1 cellular context compared by ENCODE assay signal in the genomic region with DNA sequence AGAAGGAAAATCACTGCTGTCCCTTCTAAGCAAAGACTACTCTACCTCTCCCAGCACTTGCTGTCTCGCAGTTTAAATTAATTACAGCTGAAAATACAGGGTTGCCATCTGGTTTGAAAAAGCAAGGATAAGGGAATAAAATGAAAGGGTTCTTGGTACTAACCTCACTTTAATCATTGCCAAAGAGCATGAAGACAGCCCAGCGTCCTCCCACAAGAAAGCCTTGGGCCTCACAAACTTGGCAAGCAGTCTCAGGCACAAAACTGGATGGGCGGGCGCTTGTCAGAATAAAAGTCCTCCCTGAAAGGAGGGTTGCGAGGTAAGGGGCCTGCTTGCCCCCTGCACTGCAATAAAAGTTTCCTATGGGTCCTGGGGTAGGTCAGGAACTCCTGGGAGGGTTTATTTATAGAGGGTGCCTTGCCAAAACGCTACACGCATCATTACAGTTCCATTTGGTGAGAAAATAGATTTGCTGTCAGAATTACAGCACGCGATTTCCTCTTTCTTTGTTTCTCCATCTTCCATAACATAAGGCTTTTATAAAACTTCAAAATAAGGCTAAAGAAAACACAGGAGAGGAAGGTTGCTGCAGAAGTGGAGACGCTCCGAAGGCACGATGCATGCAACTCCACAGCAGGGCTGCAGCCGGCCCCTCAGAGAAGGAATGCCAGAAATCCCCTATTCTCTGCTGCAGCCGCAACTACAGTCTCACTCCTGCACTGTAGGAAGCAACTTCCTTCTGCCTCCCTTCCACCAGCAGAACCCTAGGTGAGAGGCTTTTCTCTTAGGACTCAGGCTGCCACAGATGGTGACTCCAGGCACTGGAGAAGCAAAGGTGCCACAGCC.
A peak's percentile ranks its signal among the peaks of the same experiment; 100 is the strongest.
TF ChIP-seq lines count a peak whose summit lies in the region.

No MANE protein-coding gene starts in this region.

TF ChIP-seq in HEK293, 187 proteins besides CTCF, POLR2A, EP300 and RAD21 (continued from another document and continues in another):
- TF ChIP-seq, protein P1, sequence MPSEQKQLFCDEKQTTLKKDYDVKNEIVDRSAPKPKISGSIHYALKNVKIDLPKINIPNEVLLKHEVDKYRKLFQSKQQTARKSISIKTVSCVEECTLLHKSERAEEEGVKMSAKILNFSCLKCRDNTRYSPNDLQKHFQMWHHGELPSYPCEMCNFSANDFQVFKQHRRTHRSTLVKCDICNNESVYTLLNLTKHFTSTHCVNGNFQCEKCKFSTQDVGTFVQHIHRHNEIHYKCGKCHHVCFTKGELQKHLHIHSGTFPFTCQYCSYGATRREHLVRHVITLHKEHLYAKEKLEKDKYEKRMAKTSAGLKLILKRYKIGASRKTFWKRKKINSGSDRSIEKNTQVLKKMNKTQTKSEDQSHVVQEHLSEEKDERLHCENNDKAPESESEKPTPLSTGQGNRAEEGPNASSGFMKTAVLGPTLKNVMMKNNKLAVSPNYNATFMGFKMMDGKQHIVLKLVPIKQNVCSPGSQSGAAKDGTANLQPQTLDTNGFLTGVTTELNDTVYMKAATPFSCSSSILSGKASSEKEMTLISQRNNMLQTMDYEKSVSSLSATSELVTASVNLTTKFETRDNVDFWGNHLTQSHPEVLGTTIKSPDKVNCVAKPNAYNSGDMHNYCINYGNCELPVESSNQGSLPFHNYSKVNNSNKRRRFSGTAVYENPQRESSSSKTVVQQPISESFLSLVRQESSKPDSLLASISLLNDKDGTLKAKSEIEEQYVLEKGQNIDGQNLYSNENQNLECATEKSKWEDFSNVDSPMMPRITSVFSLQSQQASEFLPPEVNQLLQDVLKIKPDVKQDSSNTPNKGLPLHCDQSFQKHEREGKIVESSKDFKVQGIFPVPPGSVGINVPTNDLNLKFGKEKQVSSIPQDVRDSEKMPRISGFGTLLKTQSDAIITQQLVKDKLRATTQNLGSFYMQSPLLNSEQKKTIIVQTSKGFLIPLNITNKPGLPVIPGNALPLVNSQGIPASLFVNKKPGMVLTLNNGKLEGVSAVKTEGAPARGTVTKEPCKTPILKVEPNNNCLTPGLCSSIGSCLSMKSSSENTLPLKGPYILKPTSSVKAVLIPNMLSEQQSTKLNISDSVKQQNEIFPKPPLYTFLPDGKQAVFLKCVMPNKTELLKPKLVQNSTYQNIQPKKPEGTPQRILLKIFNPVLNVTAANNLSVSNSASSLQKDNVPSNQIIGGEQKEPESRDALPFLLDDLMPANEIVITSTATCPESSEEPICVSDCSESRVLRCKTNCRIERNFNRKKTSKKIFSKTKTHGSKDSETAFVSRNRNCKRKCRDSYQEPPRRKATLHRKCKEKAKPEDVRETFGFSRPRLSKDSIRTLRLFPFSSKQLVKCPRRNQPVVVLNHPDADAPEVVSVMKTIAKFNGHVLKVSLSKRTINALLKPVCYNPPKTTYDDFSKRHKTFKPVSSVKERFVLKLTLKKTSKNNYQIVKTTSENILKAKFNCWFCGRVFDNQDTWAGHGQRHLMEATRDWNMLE (tag by site-specific recombination; conservative IDR thresholded peaks at IDR 0.05; ENCODE audit: low read depth), result 0 out of 2 replicates have a peak, but pooled peaks have one; percentile 32
- TF ChIP-seq ZFP69B (tag by site-specific recombination; IDR thresholded peaks at IDR 0.05) (peak; percentile 48; the same call in 1 of the 2 replicates), ZFHX2 (tag by site-specific recombination; conservative IDR thresholded peaks at IDR 0.05) (peak; percentile 51), GLIS2 (tag by site-specific recombination; IDR thresholded peaks at IDR 0.05) (peak; percentile 78), ZNF837 (tag by site-specific recombination; IDR thresholded peaks at IDR 0.05) (no peak), SCRT2 (tag by site-specific recombination; IDR thresholded peaks at IDR 0.05) (no peak; the same call in 1 of the 2 replicates), ZNF24 (tag by site-specific recombination; IDR thresholded peaks at IDR 0.05) (peak; percentile 53; the same call in 1 of the 2 replicates), TRIM28 (IDR thresholded peaks at IDR 0.05; ENCODE audit: borderline replicate concordance, low read length) (peak; percentile 40; the same call in 1 of the 2 replicates), ZNF423 (tag by site-specific recombination; IDR thresholded peaks at IDR 0.05) (peak; percentile 87), ZNF610 (tag by site-specific recombination; IDR thresholded peaks at IDR 0.05; ENCODE audit: borderline replicate concordance) (peak; percentile 27; the same call in 1 of the 2 replicates), ZNF768 (tag by site-specific recombination; IDR thresholded peaks at IDR 0.05) (no peak), ZBTB8A (tag by site-specific recombination; IDR thresholded peaks at IDR 0.05) (peak; percentile 70), ZNF184 (tag by site-specific recombination; IDR thresholded peaks at IDR 0.05) (no peak), ZXDB (tag by site-specific recombination; IDR thresholded peaks at IDR 0.05) (peak; percentile 65), KLF8 (tag by site-specific recombination; IDR thresholded peaks at IDR 0.05) (peak; percentile 60; the same call in 1 of the 2 replicates), ZNF248 (tag by site-specific recombination; IDR thresholded peaks at IDR 0.05) (no peak), SCRT1 (tag by site-specific recombination; IDR thresholded peaks at IDR 0.05; ENCODE audit: borderline replicate concordance) (0 out of 2 replicates have a peak, but pooled peaks have one; percentile 8), ZNF558 (tag by site-specific recombination; IDR thresholded peaks at IDR 0.05) (peak; percentile 36; the same call in 1 of the 2 replicates), MZF1 (tag by site-specific recombination; IDR thresholded peaks at IDR 0.05; ENCODE audit: borderline replicate concordance) (peak; percentile 55; the same call in 1 of the 2 replicates), ZNF138 (tag by site-specific recombination; IDR thresholded peaks at IDR 0.05; ENCODE audit: borderline replicate concordance) (no peak), ZNF629 (tag by site-specific recombination; IDR thresholded peaks at IDR 0.05) (peak; percentile 28; the same call in 1 of the 2 replicates)
- TF ChIP-seq, protein P2, sequence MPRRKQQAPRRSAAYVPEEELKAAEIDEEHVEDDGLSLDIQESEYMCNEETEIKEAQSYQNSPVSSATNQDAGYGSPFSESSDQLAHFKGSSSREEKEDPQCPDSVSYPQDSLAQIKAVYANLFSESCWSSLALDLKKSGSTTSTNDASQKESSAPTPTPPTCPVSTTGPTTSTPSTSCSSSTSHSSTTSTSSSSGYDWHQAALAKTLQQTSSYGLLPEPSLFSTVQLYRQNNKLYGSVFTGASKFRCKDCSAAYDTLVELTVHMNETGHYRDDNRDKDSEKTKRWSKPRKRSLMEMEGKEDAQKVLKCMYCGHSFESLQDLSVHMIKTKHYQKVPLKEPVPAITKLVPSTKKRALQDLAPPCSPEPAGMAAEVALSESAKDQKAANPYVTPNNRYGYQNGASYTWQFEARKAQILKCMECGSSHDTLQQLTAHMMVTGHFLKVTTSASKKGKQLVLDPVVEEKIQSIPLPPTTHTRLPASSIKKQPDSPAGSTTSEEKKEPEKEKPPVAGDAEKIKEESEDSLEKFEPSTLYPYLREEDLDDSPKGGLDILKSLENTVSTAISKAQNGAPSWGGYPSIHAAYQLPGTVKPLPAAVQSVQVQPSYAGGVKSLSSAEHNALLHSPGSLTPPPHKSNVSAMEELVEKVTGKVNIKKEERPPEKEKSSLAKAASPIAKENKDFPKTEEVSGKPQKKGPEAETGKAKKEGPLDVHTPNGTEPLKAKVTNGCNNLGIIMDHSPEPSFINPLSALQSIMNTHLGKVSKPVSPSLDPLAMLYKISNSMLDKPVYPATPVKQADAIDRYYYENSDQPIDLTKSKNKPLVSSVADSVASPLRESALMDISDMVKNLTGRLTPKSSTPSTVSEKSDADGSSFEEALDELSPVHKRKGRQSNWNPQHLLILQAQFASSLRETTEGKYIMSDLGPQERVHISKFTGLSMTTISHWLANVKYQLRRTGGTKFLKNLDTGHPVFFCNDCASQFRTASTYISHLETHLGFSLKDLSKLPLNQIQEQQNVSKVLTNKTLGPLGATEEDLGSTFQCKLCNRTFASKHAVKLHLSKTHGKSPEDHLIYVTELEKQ (tag by site-specific recombination; IDR thresholded peaks at IDR 0.05; ENCODE audit: borderline replicate concordance), result 0 out of 2 replicates have a peak, but pooled peaks have one; percentile 11
- TF ChIP-seq, protein P3, sequence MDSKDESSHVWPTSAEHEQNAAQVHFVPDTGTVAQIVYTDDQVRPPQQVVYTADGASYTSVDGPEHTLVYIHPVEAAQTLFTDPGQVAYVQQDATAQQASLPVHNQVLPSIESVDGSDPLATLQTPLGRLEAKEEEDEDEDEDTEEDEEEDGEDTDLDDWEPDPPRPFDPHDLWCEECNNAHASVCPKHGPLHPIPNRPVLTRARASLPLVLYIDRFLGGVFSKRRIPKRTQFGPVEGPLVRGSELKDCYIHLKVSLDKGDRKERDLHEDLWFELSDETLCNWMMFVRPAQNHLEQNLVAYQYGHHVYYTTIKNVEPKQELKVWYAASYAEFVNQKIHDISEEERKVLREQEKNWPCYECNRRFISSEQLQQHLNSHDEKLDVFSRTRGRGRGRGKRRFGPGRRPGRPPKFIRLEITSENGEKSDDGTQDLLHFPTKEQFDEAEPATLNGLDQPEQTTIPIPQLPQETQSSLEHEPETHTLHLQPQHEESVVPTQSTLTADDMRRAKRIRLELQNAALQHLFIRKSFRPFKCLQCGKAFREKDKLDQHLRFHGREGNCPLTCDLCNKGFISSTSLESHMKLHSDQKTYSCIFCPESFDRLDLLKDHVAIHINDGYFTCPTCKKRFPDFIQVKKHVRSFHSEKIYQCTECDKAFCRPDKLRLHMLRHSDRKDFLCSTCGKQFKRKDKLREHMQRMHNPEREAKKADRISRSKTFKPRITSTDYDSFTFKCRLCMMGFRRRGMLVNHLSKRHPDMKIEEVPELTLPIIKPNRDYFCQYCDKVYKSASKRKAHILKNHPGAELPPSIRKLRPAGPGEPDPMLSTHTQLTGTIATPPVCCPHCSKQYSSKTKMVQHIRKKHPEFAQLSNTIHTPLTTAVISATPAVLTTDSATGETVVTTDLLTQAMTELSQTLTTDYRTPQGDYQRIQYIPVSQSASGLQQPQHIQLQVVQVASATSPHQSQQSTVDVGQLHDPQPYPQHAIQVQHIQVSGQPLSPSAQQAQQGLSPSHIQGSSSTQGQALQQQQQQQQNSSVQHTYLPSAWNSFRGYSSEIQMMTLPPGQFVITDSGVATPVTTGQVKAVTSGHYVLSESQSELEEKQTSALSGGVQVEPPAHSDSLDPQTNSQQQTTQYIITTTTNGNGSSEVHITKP (tag by site-specific recombination; IDR thresholded peaks at IDR 0.05), result peak; percentile 71
- TF ChIP-seq, protein P4, sequence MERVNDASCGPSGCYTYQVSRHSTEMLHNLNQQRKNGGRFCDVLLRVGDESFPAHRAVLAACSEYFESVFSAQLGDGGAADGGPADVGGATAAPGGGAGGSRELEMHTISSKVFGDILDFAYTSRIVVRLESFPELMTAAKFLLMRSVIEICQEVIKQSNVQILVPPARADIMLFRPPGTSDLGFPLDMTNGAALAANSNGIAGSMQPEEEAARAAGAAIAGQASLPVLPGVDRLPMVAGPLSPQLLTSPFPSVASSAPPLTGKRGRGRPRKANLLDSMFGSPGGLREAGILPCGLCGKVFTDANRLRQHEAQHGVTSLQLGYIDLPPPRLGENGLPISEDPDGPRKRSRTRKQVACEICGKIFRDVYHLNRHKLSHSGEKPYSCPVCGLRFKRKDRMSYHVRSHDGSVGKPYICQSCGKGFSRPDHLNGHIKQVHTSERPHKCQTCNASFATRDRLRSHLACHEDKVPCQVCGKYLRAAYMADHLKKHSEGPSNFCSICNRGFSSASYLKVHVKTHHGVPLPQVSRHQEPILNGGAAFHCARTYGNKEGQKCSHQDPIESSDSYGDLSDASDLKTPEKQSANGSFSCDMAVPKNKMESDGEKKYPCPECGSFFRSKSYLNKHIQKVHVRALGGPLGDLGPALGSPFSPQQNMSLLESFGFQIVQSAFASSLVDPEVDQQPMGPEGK (tag by site-specific recombination; IDR thresholded peaks at IDR 0.05), result peak; percentile 77
- TF ChIP-seq, protein P5, sequence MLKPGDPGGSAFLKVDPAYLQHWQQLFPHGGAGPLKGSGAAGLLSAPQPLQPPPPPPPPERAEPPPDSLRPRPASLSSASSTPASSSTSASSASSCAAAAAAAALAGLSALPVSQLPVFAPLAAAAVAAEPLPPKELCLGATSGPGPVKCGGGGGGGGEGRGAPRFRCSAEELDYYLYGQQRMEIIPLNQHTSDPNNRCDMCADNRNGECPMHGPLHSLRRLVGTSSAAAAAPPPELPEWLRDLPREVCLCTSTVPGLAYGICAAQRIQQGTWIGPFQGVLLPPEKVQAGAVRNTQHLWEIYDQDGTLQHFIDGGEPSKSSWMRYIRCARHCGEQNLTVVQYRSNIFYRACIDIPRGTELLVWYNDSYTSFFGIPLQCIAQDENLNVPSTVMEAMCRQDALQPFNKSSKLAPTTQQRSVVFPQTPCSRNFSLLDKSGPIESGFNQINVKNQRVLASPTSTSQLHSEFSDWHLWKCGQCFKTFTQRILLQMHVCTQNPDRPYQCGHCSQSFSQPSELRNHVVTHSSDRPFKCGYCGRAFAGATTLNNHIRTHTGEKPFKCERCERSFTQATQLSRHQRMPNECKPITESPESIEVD (tag by site-specific recombination; IDR thresholded peaks at IDR 0.05), result peak; percentile 89
- TF ChIP-seq, protein P6, sequence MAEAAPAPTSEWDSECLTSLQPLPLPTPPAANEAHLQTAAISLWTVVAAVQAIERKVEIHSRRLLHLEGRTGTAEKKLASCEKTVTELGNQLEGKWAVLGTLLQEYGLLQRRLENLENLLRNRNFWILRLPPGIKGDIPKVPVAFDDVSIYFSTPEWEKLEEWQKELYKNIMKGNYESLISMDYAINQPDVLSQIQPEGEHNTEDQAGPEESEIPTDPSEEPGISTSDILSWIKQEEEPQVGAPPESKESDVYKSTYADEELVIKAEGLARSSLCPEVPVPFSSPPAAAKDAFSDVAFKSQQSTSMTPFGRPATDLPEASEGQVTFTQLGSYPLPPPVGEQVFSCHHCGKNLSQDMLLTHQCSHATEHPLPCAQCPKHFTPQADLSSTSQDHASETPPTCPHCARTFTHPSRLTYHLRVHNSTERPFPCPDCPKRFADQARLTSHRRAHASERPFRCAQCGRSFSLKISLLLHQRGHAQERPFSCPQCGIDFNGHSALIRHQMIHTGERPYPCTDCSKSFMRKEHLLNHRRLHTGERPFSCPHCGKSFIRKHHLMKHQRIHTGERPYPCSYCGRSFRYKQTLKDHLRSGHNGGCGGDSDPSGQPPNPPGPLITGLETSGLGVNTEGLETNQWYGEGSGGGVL (tag by site-specific recombination; IDR thresholded peaks at IDR 0.05), result peak; percentile 45; the same call in 1 of the 2 replicates
- TF ChIP-seq, protein P7, sequence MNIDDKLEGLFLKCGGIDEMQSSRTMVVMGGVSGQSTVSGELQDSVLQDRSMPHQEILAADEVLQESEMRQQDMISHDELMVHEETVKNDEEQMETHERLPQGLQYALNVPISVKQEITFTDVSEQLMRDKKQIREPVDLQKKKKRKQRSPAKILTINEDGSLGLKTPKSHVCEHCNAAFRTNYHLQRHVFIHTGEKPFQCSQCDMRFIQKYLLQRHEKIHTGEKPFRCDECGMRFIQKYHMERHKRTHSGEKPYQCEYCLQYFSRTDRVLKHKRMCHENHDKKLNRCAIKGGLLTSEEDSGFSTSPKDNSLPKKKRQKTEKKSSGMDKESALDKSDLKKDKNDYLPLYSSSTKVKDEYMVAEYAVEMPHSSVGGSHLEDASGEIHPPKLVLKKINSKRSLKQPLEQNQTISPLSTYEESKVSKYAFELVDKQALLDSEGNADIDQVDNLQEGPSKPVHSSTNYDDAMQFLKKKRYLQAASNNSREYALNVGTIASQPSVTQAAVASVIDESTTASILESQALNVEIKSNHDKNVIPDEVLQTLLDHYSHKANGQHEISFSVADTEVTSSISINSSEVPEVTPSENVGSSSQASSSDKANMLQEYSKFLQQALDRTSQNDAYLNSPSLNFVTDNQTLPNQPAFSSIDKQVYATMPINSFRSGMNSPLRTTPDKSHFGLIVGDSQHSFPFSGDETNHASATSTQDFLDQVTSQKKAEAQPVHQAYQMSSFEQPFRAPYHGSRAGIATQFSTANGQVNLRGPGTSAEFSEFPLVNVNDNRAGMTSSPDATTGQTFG (tag by site-specific recombination; IDR thresholded peaks at IDR 0.05; ENCODE audit: borderline replicate concordance), result no peak
